Comparison of ENCODE assay signal across 8 cellular contexts in genomic region chr6:5025911-5026819, GRCh38. TPM values are rescaled to one million over a fixed set of nuclear protein-coding genes. Genes with fewer than 3 reads are reported as not detected.
DNase-seq lines count a peak whose midpoint lies in the region; ATAC-seq, FAIRE-seq and TF ChIP-seq lines count a peak whose summit lies in the region.

No MANE protein-coding gene starts in this region.

- CTCF ChIA-PET in activated naive CD4-positive, alpha-beta T cell treated with anti-CD3 and anti-CD28 coated beads for 36 hours (lab: Charles Lee), result interaction anchor here (1.4 kb wide), 1 partner anchor 11 kb away, joined by 3 read pairs; no protein-coding TSS in a partner anchor
- CTCF ChIA-PET in endothelial cell of umbilical vein (lab: Charles Lee), result interaction anchor here (0.7 to 1.5 kb wide), 4 partner anchors 15 to 31 kb away, joined by 3 to 6 read pairs (median 3); partner anchors contain the start of gene RPP40

- intact Hi-C loops in activated naive CD4-positive, alpha-beta T cell treated with anti-CD3 and anti-CD28 coated beads for 36 hours (cut with micrococcal nuclease), result no loop called here
- intact Hi-C loops in endothelial cell of umbilical vein (cut with micrococcal nuclease) (loop anchor here (1.0 kb wide), 2 partner anchors 22 to 713 kb away; partner anchors contain the start of gene RPP40), thyroid gland (cut with DNase I) (no loop called here)

- peak overlapping the region; percentile 97 for H2AFZ ChIP-seq in endothelial cell of umbilical vein (ENCODE audit: low read depth, low read length)

- peak; percentile 15 for DNase-seq in activated naive CD4-positive, alpha-beta T cell treated with anti-CD3 and anti-CD28 coated beads for 36 hours
- no peak for DNase-seq in activated naive CD4-positive, alpha-beta T cell (lab: John Stamatoyannopoulos, UW)
- no peak for DNase-seq in RWPE2 (ENCODE audit: low spot score)
- peak; percentile 61 for DNase-seq in endothelial cell of umbilical vein (ENCODE audit: low read depth, low spot score)
- DNase-seq in memory B cell (ENCODE audit: low spot score in 2 of 2), result no peak
- DNase-seq in thyroid gland, result peak; percentile 49 to 55

- POLR2A ChIA-PET in endothelial cell of umbilical vein (lab: Charles Lee), result no interaction called here

- WGBS in thyroid gland, 2 donors, result 3 to 4% methylated on average over 32 to 35 of the region's 35 CpGs

- H3K4me2 ChIP-seq in endothelial cell of umbilical vein (ENCODE audit: insufficient read depth, low read length), result peak overlapping the region; percentile 87

- H3K4me1 Mint-ChIP-seq in activated naive CD4-positive, alpha-beta T cell treated with anti-CD3 and anti-CD28 coated beads for 36 hours (ENCODE audit: low read depth), result peaks cover 14% of the 10 kb centered on the region
- H3K4me1 Mint-ChIP-seq in memory B cell, result peaks cover 9% of the 10 kb centered on the region

- peak overlapping the region; percentile 68 for H3K9ac ChIP-seq in endothelial cell of umbilical vein (replicated peaks; ENCODE audit: extremely low read depth, insufficient read depth, low read length)

- no peaks in the 10 kb centered on the region for H4K20me1 ChIP-seq in endothelial cell of umbilical vein (replicated peaks; ENCODE audit: control insufficient read depth, extremely low read depth, insufficient read depth, low read length)

- H3K9me1 ChIP-seq in endothelial cell of umbilical vein (replicated peaks; ENCODE audit: control insufficient read depth, extremely low read depth, insufficient read depth, low read length), result no peaks in the 10 kb centered on the region

- H3K36me3 ChIP-seq in RWPE2 (ENCODE audit: low read depth), result no peaks in the 10 kb centered on the region
- H3K36me3 ChIP-seq in endothelial cell of umbilical vein (ENCODE audit: control insufficient read depth in 2 of 2, extremely low read depth in 1 of 2, insufficient read depth in 2 of 2, low read length in 2 of 2), result no peaks in the 10 kb centered on the region
- H3K36me3 ChIP-seq in thyroid gland, result no peaks in the 10 kb centered on the region

- BruUV-seq in endothelial cell of umbilical vein (replicated peaks; lab: Mats Ljungman, UMichigan), result no TSS peak

- ATAC-seq in RWPE2 (ENCODE audit: low read depth) (peak; percentile 44; the same call in 2 of the 3 replicates), memory B cell (ENCODE audit: low read depth) (no peak), GM19452 (IDR thresholded peaks at IDR 0.05; ENCODE audit: unreplicated experiment) (no peak), GM18502 (IDR thresholded peaks at IDR 0.05; ENCODE audit: poor library complexity, unreplicated experiment) (no peak)

- no peak overlapping the region for H3K27ac Mint-ChIP-seq in activated naive CD4-positive, alpha-beta T cell treated with anti-CD3 and anti-CD28 coated beads for 36 hours
- H3K27ac Mint-ChIP-seq in memory B cell, result no peak overlapping the region

- FAIRE-seq in endothelial cell of umbilical vein (lab: Jason Lieb, UNC), result peak; percentile 83

- H3K9me3 Mint-ChIP-seq in activated naive CD4-positive, alpha-beta T cell treated with anti-CD3 and anti-CD28 coated beads for 36 hours, result no peaks in the 10 kb centered on the region
- H3K9me3 Mint-ChIP-seq in memory B cell, result no peaks in the 10 kb centered on the region

- H3K4me1 ChIP-seq in RWPE2 (ENCODE audit: insufficient read depth, poor library complexity, severe bottlenecking), result no peaks in the 10 kb centered on the region
- H3K4me1 ChIP-seq in endothelial cell of umbilical vein (ENCODE audit: control insufficient read depth, extremely low read depth, insufficient read depth, low read length), result peaks cover 7% of the 10 kb centered on the region
- peaks cover 0 to 5% of the 10 kb centered on the region in 2 donors for H3K4me1 ChIP-seq in thyroid gland

- dilution Hi-C loops in endothelial cell of umbilical vein (cut with MboI; ENCODE audit: extremely low pct_ligation_motif_present, low sequenced_read_pairs), result no loop called here

- no peak for TF ChIP-seq CTCF in RWPE2 (IDR thresholded peaks at IDR 0.05; ENCODE audit: poor library complexity, severe bottlenecking)
- no peak for TF ChIP-seq CTCF in endothelial cell of umbilical vein (IDR thresholded peaks at IDR 0.05; ENCODE audit: extremely low read depth in 1 of 2, insufficient read depth in 1 of 2, low read depth in 1 of 2, low read length in 2 of 2)
- TF ChIP-seq CTCF in thyroid gland (IDR thresholded peaks at IDR 0.05), result no peak

- no peaks in the 10 kb centered on the region for H3K27me3 ChIP-seq in RWPE2 (ENCODE audit: insufficient read depth, poor library complexity, severe bottlenecking)
- H3K27me3 ChIP-seq in endothelial cell of umbilical vein (ENCODE audit: control insufficient read depth in 2 of 2, insufficient read depth in 2 of 2, low read length in 2 of 2), result no peaks in the 10 kb centered on the region
- no peaks in the 10 kb centered on the region for H3K27me3 ChIP-seq in thyroid gland

- H3K79me2 ChIP-seq in endothelial cell of umbilical vein (ENCODE audit: control insufficient read depth, insufficient read depth, low read length), result no peaks in the 10 kb centered on the region

- H3K36me3 Mint-ChIP-seq in activated naive CD4-positive, alpha-beta T cell treated with anti-CD3 and anti-CD28 coated beads for 36 hours (ENCODE audit: low read depth), result peaks cover 9% of the 10 kb centered on the region
- peaks cover 17% of the 10 kb centered on the region for H3K36me3 Mint-ChIP-seq in memory B cell

- H3K4me3 Mint-ChIP-seq in activated naive CD4-positive, alpha-beta T cell treated with anti-CD3 and anti-CD28 coated beads for 36 hours, result peak overlapping the region; percentile 62
- H3K4me3 Mint-ChIP-seq in memory B cell, result peak overlapping the region; percentile 65

- peak overlapping the region; percentile 17 for H3K4me3 ChIP-seq in RWPE2 (ENCODE audit: severe bottlenecking)
- H3K4me3 ChIP-seq in endothelial cell of umbilical vein (replicated peaks in 1 of 3; ENCODE audit: insufficient read depth in 1 of 3, low read depth in 1 of 3, low read length in 3 of 3), result peak overlapping the region; percentile 36 to 70 (median 61)
- peak overlapping the region in 2 of 3 donors; percentile 29 to 38 for H3K4me3 ChIP-seq in thyroid gland (replicated peaks in 1 of 3)

- TF ChIP-seq POLR2A in endothelial cell of umbilical vein (IDR thresholded peaks at IDR 0.05; ENCODE audit: low read depth, low read length), result no peak
- no peak for TF ChIP-seq POLR2A in thyroid gland (IDR thresholded peaks at IDR 0.05)

- H3K27me3 Mint-ChIP-seq in activated naive CD4-positive, alpha-beta T cell treated with anti-CD3 and anti-CD28 coated beads for 36 hours (ENCODE audit: low read depth), result peaks cover 6% of the 10 kb centered on the region
- H3K27me3 Mint-ChIP-seq in memory B cell, result peaks cover 2% of the 10 kb centered on the region

- H3K27ac ChIP-seq in RWPE2 (ENCODE audit: poor library complexity, severe bottlenecking), result no peak overlapping the region
- H3K27ac ChIP-seq in endothelial cell of umbilical vein (ENCODE audit: insufficient read depth, low read depth, low read length), result peak overlapping the region; percentile 16
- H3K27ac ChIP-seq in thyroid gland, result peak overlapping the region in 2 of 3 donors; percentile 5 to 51

- H3K9me3 ChIP-seq in RWPE2 (ENCODE audit: severe bottlenecking) (no peaks in the 10 kb centered on the region), endothelial cell of umbilical vein (replicated peaks; ENCODE audit: control insufficient read depth, insufficient read depth, low read length) (no peaks in the 10 kb centered on the region), thyroid gland (no peaks in the 10 kb centered on the region)

TF ChIP-seq in endothelial cell of umbilical vein, 7 proteins besides CTCF, POLR2A, EP300 and RAD21:
- TF ChIP-seq MYC (IDR thresholded peaks at IDR 0.05; ENCODE audit: low read depth, low read length) (no peak), EZH2 (IDR thresholded peaks at IDR 0.05; ENCODE audit: borderline replicate concordance, low read depth, low read length, severe bottlenecking) (no peak), MAX (IDR thresholded peaks at IDR 0.05; ENCODE audit: insufficient read depth, insufficient read length) (no peak), FOS (IDR thresholded peaks at IDR 0.05; ENCODE audit: borderline replicate concordance, insufficient read depth, low read length) (no peak), POLR2AphosphoS5 (IDR thresholded peaks at IDR 0.05; ENCODE audit: insufficient read depth, low read depth, low read length) (no peak), JUN (IDR thresholded peaks at IDR 0.05; ENCODE audit: borderline replicate concordance, insufficient read depth, insufficient read length, low read depth) (no peak), GATA2 (IDR thresholded peaks at IDR 0.05; ENCODE audit: insufficient read depth, insufficient read length, low read depth, low read length) (no peak)

RNA-seq across cellular contexts. Expression of gene RPP40, which starts 22.3 kb away (rescaled TPM):
- total RNA-seq in activated naive CD4-positive, alpha-beta T cell treated with anti-CD3 and anti-CD28 coated beads for 36 hours, result 1 to 10 TPM; 8.2 to 9.8 TPM
- total RNA-seq in endothelial cell of umbilical vein, result 12.6 and 15.3 TPM in 2 replicates
- polyA plus RNA-seq in endothelial cell of umbilical vein, result 6.4 and 10.2 TPM in 2 replicates
- polyA plus RNA-seq in endothelial cell of umbilical vein (2011; cell fraction: cytosol; rRNA removed), result 7.1 and 9.1 TPM in 2 replicates
- 4.7 and 5.0 TPM in 2 replicates for polyA plus RNA-seq in endothelial cell of umbilical vein (2011; cell fraction: nucleus; rRNA removed)
- polyA plus RNA-seq in endothelial cell of umbilical vein (2012), result 18.3 and 25.7 TPM in 2 replicates
- 4.9 and 11.7 TPM in 2 replicates for polyA minus RNA-seq in endothelial cell of umbilical vein
- 3.9 TPM for polyA minus RNA-seq in endothelial cell of umbilical vein (2011; cell fraction: cytosol; rRNA and poly(A)+ RNA removed)
- 3.3 and 3.5 TPM in 2 replicates for polyA minus RNA-seq in endothelial cell of umbilical vein (2011; cell fraction: nucleus; rRNA and poly(A)+ RNA removed)
- 10 to 100 TPM in 1 of 4 donors, 1 to 10 TPM in 3; 5.0 to 14.2 (median 8.5) TPM for total RNA-seq in thyroid gland

RNA-seq across cellular contexts. Expression of gene PPP1R3G, which starts 59.0 kb away (rescaled TPM):
- not detected for total RNA-seq in activated naive CD4-positive, alpha-beta T cell treated with anti-CD3 and anti-CD28 coated beads for 36 hours
- 0.07 and 0.09 TPM in 2 replicates for total RNA-seq in endothelial cell of umbilical vein
- 0.03 and 0.04 TPM in 2 replicates for polyA plus RNA-seq in endothelial cell of umbilical vein
- polyA plus RNA-seq in endothelial cell of umbilical vein (2011; cell fraction: cytosol; rRNA removed), result 0.01 and 0.04 TPM in 2 replicates
- polyA plus RNA-seq in endothelial cell of umbilical vein (2011; cell fraction: nucleus; rRNA removed), result 0.04 TPM in 1 of 2 replicates, not detected in the other
- 0.04 TPM in 2 replicates for polyA plus RNA-seq in endothelial cell of umbilical vein (2012)
- 0.05 and 0.13 TPM in 2 replicates for polyA minus RNA-seq in endothelial cell of umbilical vein
- 0.31 TPM for polyA minus RNA-seq in endothelial cell of umbilical vein (2011; cell fraction: cytosol; rRNA and poly(A)+ RNA removed)
- polyA minus RNA-seq in endothelial cell of umbilical vein (2011; cell fraction: nucleus; rRNA and poly(A)+ RNA removed), result 0.10 TPM in 1 of 2 replicates, not detected in the other
- 1 to 10 TPM in 1 of 4 donors, under 1 TPM in 3; 0.78 to 1.6 (median 0.91) TPM for total RNA-seq in thyroid gland

Comparison
In these comparisons a context has a peak if more than half of its experiments do, and no peak if none do; other contexts are left out.
1. DNase-seq: peak in activated naive CD4-positive, alpha-beta T cell treated with anti-CD3 and anti-CD28 coated beads for 36 hours (single experiment), endothelial cell of umbilical vein (single experiment) and thyroid gland (2 of 2); none in activated naive CD4-positive, alpha-beta T cell (0 of 4), RWPE2 (single experiment) and memory B cell (0 of 2).
2. Peak in every context shown above with its lines, with median percentiles within 50 percentile points of each other: H3K4me3 ChIP-seq.